In genomic region chr9:125214186-125214585, GRCh38 we compare ENCODE assay signal across 29 cellular contexts.
"Had no signal": no experiment of that assay in that cellular context is flagged by ENCODE, and none has a peak within 500 bp of the region (broad histone marks: within the 10 kb centered on the region; RNA-seq: fewer than 3 reads in every experiment).

No MANE protein-coding gene starts in this region.

- H3K27ac ChIP-seq: colonic mucosa, esophagus squamous epithelium, neural progenitor cell, ovary, psoas muscle, sigmoid colon, stomach, thyroid gland, vagina had no signal

- H3K4me2 ChIP-seq: neural progenitor cell had no signal

- FAIRE-seq: frontal cortex had no signal

- H3K27me3 ChIP-seq: colonic mucosa, esophagus squamous epithelium, neural progenitor cell, ovary, sigmoid colon, stomach, thyroid gland, vagina had no signal

- H3K4me3 ChIP-seq: colonic mucosa, esophagus squamous epithelium, lung, mucosa of descending colon, neural progenitor cell, ovary, psoas muscle, sigmoid colon, stomach, thyroid gland, vagina had no signal

- DNase-seq: colonic mucosa; effector memory CD4-positive, alpha-beta T cell; erythroblast; esophagus squamous epithelium; hypothalamus; immature natural killer cell; islet precursor cell; mesenchymal stem cell; mucosa of descending colon; naive B cell; nucleus accumbens; ovary; psoas muscle; right cardiac atrium; sigmoid colon; stimulated activated CD4-positive, alpha-beta T cell treated with anti-CD3 and anti-CD28 coated beads, Interleukin-2, amount 100 ng/mL, for 24 hours; stimulated activated CD4-positive, alpha-beta T cell treated with anti-CD3 and anti-CD28 coated beads, Interleukin-4, amount 100 ng/mL, for 24 hours; stimulated activated naive CD4-positive, alpha-beta T cell treated with Interleukin-2 at 50 U/mL for 16 hours; stomach; thyroid gland; trophoblast cell had no signal

- H3K9me3 ChIP-seq: colonic mucosa, esophagus squamous epithelium, mucosa of descending colon, ovary, psoas muscle, sigmoid colon, stomach, thyroid gland, vagina had no signal

- H3K36me3 ChIP-seq: colonic mucosa, ovary, thyroid gland had no signal

- ATAC-seq: mucosa of descending colon; natural killer cell treated with Interleukin-12 subunit alpha and Interleukin-12 subunit beta and Interleukin-15 and Interleukin-18, amount 100 ng/mL, for 72 hours; psoas muscle; right cardiac atrium; stimulated activated effector memory CD8-positive, alpha-beta T cell treated with anti-CD3 and anti-CD28 coated beads, Interleukin-12 subunit alpha, Interleukin-12 subunit beta, amount 100 ng/mL, for 72 hours had no signal

- H3K4me1 ChIP-seq: colonic mucosa, esophagus squamous epithelium, neural progenitor cell, psoas muscle, sigmoid colon, stomach, thyroid gland, vagina had no signal

- H3K27me3 Mint-ChIP-seq: dendritic cell treated with granulocyte-macrophage colony-stimulating factor and Interleukin-4, amounts not matched to agents 40 ng/mL and 50 ng/mL, for 4 days; naive B cell; natural killer cell treated with Interleukin-12 subunit alpha and Interleukin-12 subunit beta and Interleukin-15 and Interleukin-18, amount 100 ng/mL, for 72 hours had no signal

- H3K27ac Mint-ChIP-seq: dendritic cell treated with granulocyte-macrophage colony-stimulating factor and Interleukin-4, amounts not matched to agents 40 ng/mL and 50 ng/mL, for 4 days; immature natural killer cell; mesothelial cell of epicardium; naive B cell; natural killer cell treated with Interleukin-12 subunit alpha and Interleukin-12 subunit beta and Interleukin-15 and Interleukin-18, amount 100 ng/mL, for 72 hours; neural progenitor cell; stimulated activated effector memory CD8-positive, alpha-beta T cell treated with anti-CD3 and anti-CD28 coated beads, Interleukin-12 subunit alpha, Interleukin-12 subunit beta, amount 100 ng/mL, for 72 hours had no signal

- H3K36me3 Mint-ChIP-seq: natural killer cell treated with Interleukin-12 subunit alpha and Interleukin-12 subunit beta and Interleukin-15 and Interleukin-18, amount 100 ng/mL, for 72 hours had no signal

- H2AFZ ChIP-seq: neural progenitor cell had no signal

- H3K4me3 Mint-ChIP-seq: dendritic cell treated with granulocyte-macrophage colony-stimulating factor and Interleukin-4, amounts not matched to agents 40 ng/mL and 50 ng/mL, for 4 days; immature natural killer cell; mesothelial cell of epicardium; naive B cell; natural killer cell treated with Interleukin-12 subunit alpha and Interleukin-12 subunit beta and Interleukin-15 and Interleukin-18, amount 100 ng/mL, for 72 hours; neural progenitor cell; stimulated activated effector memory CD8-positive, alpha-beta T cell treated with anti-CD3 and anti-CD28 coated beads, Interleukin-12 subunit alpha, Interleukin-12 subunit beta, amount 100 ng/mL, for 72 hours had no signal

- H3K4me1 Mint-ChIP-seq: immature natural killer cell; mesothelial cell of epicardium; naive B cell; neural progenitor cell; stimulated activated effector memory CD8-positive, alpha-beta T cell treated with anti-CD3 and anti-CD28 coated beads, Interleukin-12 subunit alpha, Interleukin-12 subunit beta, amount 100 ng/mL, for 72 hours had no signal

- H3K9ac ChIP-seq: neural progenitor cell had no signal

- H3K9me3 Mint-ChIP-seq: dendritic cell treated with granulocyte-macrophage colony-stimulating factor and Interleukin-4, amounts not matched to agents 40 ng/mL and 50 ng/mL, for 4 days; immature natural killer cell; mesothelial cell of epicardium; naive B cell; natural killer cell treated with Interleukin-12 subunit alpha and Interleukin-12 subunit beta and Interleukin-15 and Interleukin-18, amount 100 ng/mL, for 72 hours; neural progenitor cell; stimulated activated effector memory CD8-positive, alpha-beta T cell treated with anti-CD3 and anti-CD28 coated beads, Interleukin-12 subunit alpha, Interleukin-12 subunit beta, amount 100 ng/mL, for 72 hours had no signal
